Comparison of ENCODE assay signal across 10 cellular contexts in genomic region chr9:134644715-134645606, GRCh38. TPM values are rescaled to one million over a fixed set of nuclear protein-coding genes. Genes with fewer than 3 reads are reported as not detected.
A peak's percentile ranks its signal among the peaks of the same experiment; 100 is the strongest.
DNase-seq lines count a peak whose midpoint lies in the region; ATAC-seq and TF ChIP-seq lines count a peak whose summit lies in the region.
"Had no signal": no experiment of that assay in that cellular context is flagged by ENCODE, and none has a peak within 500 bp of the region (broad histone marks: within the 10 kb centered on the region; RNA-seq: fewer than 3 reads in every experiment).

No MANE protein-coding gene starts in this region.

- ATAC-seq in HG03342 (IDR thresholded peaks at IDR 0.05; ENCODE audit: unreplicated experiment) = no peak
- no peak for ATAC-seq in HG03135 (IDR thresholded peaks at IDR 0.05; ENCODE audit: unreplicated experiment)
- ATAC-seq: left lobe of liver had no signal

- peaks cover 62% of the 10 kb centered on the region for H3K4me1 Mint-ChIP-seq in osteocyte (ENCODE audit: unreplicated experiment)
- H3K4me1 Mint-ChIP-seq in activated CD4-positive, alpha-beta T cell treated with anti-CD3 and anti-CD28 coated beads, Interleukin-2, amount 10 ng/mL, durations not matched to agents 24 days and 14 days = no peaks in the 10 kb centered on the region

- H3K27ac Mint-ChIP-seq in osteocyte (ENCODE audit: unreplicated experiment) = peak overlapping the region; percentile 94
- H3K27ac Mint-ChIP-seq in activated CD4-positive, alpha-beta T cell treated with anti-CD3 and anti-CD28 coated beads, Interleukin-2, amount 10 ng/mL, durations not matched to agents 24 days and 14 days = no peak overlapping the region

- no peaks in the 10 kb centered on the region for H3K27me3 Mint-ChIP-seq in osteocyte (ENCODE audit: unreplicated experiment)
- H3K27me3 Mint-ChIP-seq in activated CD4-positive, alpha-beta T cell treated with anti-CD3 and anti-CD28 coated beads, Interleukin-2, amount 10 ng/mL, durations not matched to agents 24 days and 14 days = peaks cover 13% of the 10 kb centered on the region

- no peaks in the 10 kb centered on the region for H3K9me3 Mint-ChIP-seq in osteocyte (ENCODE audit: unreplicated experiment)
- no peaks in the 10 kb centered on the region for H3K9me3 Mint-ChIP-seq in activated CD4-positive, alpha-beta T cell treated with anti-CD3 and anti-CD28 coated beads, Interleukin-2, amount 10 ng/mL, durations not matched to agents 24 days and 14 days

- DNase-seq in AG20443 (ENCODE audit: low spot score) = peak; percentile 89
- DNase-seq in RPMI8226 = peak; percentile 48
- DNase-seq in fibroblast of pulmonary artery (ENCODE audit: low read depth) = peak; percentile 99
- peak; percentile 95 for DNase-seq in osteocyte (ENCODE audit: extremely low spot score, unreplicated experiment)
- DNase-seq in NCI-H1105 treated with DMSO at 0.1 percent for 48 hours (lab: John Stamatoyannopoulos, UW) = no peak
- no peak for DNase-seq in activated CD4-positive, alpha-beta T cell treated with anti-CD3 and anti-CD28 coated beads, Interleukin-2, amount 10 ng/mL, durations not matched to agents 24 days and 14 days

- intact Hi-C loops in activated CD4-positive, alpha-beta T cell treated with anti-CD3 and anti-CD28 coated beads, Interleukin-2, amount 10 ng/mL, durations not matched to agents 24 days and 14 days (cut with micrococcal nuclease) = no loop called here

- H3K4me3 ChIP-seq in fibroblast of pulmonary artery (replicated peaks; ENCODE audit: low read depth, low read length) = peak overlapping the region; percentile 58
- H3K4me3 ChIP-seq: thyroid gland had no signal

- H3K4me3 Mint-ChIP-seq in osteocyte (ENCODE audit: unreplicated experiment) = peak overlapping the region; percentile 82
- H3K4me3 Mint-ChIP-seq in activated CD4-positive, alpha-beta T cell treated with anti-CD3 and anti-CD28 coated beads, Interleukin-2, amount 10 ng/mL, durations not matched to agents 24 days and 14 days = no peak overlapping the region

- TF ChIP-seq CTCF in fibroblast of pulmonary artery (IDR thresholded peaks at IDR 0.05; ENCODE audit: low read length, missing control alignments) = no peak
- TF ChIP-seq CTCF in osteocyte (IDR thresholded peaks at IDR 0.05) = no peak

- H3K36me3 Mint-ChIP-seq in osteocyte (ENCODE audit: unreplicated experiment) = peaks cover 27% of the 10 kb centered on the region
- H3K36me3 Mint-ChIP-seq in activated CD4-positive, alpha-beta T cell treated with anti-CD3 and anti-CD28 coated beads, Interleukin-2, amount 10 ng/mL, durations not matched to agents 24 days and 14 days (ENCODE audit: low read depth) = no peaks in the 10 kb centered on the region

RNA-seq across cellular contexts. Expression of gene COL5A1, which starts 3.4 kb away (rescaled TPM):
- 1,552 and 1,672 TPM in 2 replicates for total RNA-seq in osteocyte
- total RNA-seq in activated CD4-positive, alpha-beta T cell treated with anti-CD3 and anti-CD28 coated beads, Interleukin-2, amount 10 ng/mL, durations not matched to agents 24 days and 14 days = not detected in 2 replicates

Comparison
In these comparisons a context has a peak if more than half of its experiments do, and no peak if none do; other contexts are left out.
1. DNase-seq: peak in AG20443 (single experiment), RPMI8226 (single experiment), fibroblast of pulmonary artery (single experiment) and osteocyte (single experiment); none in NCI-H1105 treated with DMSO at 0.1 percent for 48 hours (single experiment) and activated CD4-positive, alpha-beta T cell treated with anti-CD3 and anti-CD28 coated beads, Interleukin-2, amount 10 ng/mL, durations not matched to agents 24 days and 14 days (single experiment).
2. RNA of gene COL5A1, which starts 3.4 kb away (total RNA-seq): 1,552 to 1,672 TPM in osteocyte; not detected in activated CD4-positive, alpha-beta T cell treated with anti-CD3 and anti-CD28 coated beads, Interleukin-2, amount 10 ng/mL, durations not matched to agents 24 days and 14 days; every median in the first group is over 1,000 times any median in the second.